12 cellular contexts compared by ENCODE assay signal in genomic region chr10:109994711-109995110, GRCh38.
"Had no signal": no experiment of that assay in that cellular context is flagged by ENCODE, and none has a peak within 500 bp of the region (broad histone marks: within the 10 kb centered on the region; RNA-seq: fewer than 3 reads in every experiment).

No MANE protein-coding gene starts in this region.

- H3K4me1 ChIP-seq: gastrocnemius medialis had no signal

- H3K9me3 ChIP-seq: ascending aorta, gastrocnemius medialis, heart right ventricle, left ventricle myocardium inferior, right lobe of liver had no signal

- ATAC-seq: activated CD4-positive, CD25-positive, alpha-beta regulatory T cell treated with anti-CD3 and anti-CD28 coated beads, Interleukin-2, amount 50 U/mL, for 24 hours; activated T-helper 17 cell treated with anti-CD3 and anti-CD28 coated beads, Interleukin-2, amount 50 U/mL, for 72 hours; gastrocnemius medialis; heart right ventricle had no signal

- FAIRE-seq: bronchial epithelial cell had no signal

- H3K36me3 ChIP-seq: ascending aorta, gastrocnemius medialis, heart right ventricle, left ventricle myocardium inferior, right lobe of liver had no signal

- H3K27ac ChIP-seq: ascending aorta, gastrocnemius medialis, heart right ventricle, left ventricle myocardium inferior, right lobe of liver had no signal

- DNase-seq: activated CD4-positive, alpha-beta T cell treated with anti-CD3 and anti-CD28 coated beads, Interleukin-2, amount 50 U/mL, for 4 hours; activated naive CD4-positive, alpha-beta T cell treated with Interleukin-2 at 50 U/mL for 16 hours; dermis blood vessel endothelial cell; gastrocnemius medialis; heart right ventricle; islet precursor cell; left ventricle myocardium inferior; right lobe of liver had no signal

- H3K4me3 ChIP-seq: ascending aorta, gastrocnemius medialis, heart right ventricle, left ventricle myocardium inferior, right lobe of liver had no signal

- H3K27me3 ChIP-seq: ascending aorta, gastrocnemius medialis, heart right ventricle, right lobe of liver had no signal
